1 cellular context compared by ENCODE assay signal in the genomic region with DNA sequence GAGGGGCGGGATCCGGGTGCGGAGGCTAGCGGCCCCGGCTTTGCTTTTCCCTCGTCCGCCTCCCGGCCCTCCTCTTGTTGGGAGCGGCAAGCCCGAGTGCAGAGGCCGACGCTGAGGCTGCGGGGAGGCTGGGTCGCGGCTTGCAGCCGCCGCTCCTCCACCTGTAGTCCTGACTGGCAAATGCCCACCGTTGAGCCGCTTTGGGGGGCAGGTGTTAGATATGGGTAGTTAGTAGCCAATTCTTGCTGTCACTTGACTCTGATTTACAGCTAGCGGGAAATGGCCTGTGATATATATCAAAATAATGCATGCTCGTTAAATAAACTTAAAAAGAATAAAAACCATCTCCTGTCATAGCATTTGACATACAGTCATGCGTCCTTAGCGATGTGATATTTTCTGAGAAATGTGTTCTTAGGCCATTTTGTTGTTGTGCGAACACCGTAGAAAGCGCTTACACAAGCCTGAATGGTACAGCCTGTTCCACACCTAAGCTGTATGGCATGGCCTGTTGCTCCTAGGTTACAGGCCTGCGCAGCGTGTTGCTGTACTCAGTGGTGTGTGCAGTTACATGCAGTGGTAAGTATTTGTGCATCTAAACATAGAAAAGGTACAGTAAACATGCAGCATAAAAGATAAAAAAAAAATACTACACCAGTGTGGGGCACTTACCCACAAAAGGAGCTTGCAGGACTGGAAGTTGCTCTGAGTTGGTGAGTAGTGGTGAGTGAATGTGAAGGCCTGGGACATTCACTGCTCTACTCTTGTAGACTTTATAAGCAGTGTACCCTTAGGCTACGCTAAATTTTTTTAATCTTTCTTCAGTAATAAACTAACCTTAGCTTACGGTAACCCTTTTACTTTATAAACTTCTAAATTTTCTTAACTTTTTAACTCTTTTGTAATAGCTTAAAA.
TF ChIP-seq lines count a peak whose summit lies in the region.

No MANE protein-coding gene starts in this region.

TF ChIP-seq in K562, 482 proteins besides CTCF, POLR2A, EP300 and RAD21 (continued from another document and continues in another):
- TF ChIP-seq, protein P1, sequence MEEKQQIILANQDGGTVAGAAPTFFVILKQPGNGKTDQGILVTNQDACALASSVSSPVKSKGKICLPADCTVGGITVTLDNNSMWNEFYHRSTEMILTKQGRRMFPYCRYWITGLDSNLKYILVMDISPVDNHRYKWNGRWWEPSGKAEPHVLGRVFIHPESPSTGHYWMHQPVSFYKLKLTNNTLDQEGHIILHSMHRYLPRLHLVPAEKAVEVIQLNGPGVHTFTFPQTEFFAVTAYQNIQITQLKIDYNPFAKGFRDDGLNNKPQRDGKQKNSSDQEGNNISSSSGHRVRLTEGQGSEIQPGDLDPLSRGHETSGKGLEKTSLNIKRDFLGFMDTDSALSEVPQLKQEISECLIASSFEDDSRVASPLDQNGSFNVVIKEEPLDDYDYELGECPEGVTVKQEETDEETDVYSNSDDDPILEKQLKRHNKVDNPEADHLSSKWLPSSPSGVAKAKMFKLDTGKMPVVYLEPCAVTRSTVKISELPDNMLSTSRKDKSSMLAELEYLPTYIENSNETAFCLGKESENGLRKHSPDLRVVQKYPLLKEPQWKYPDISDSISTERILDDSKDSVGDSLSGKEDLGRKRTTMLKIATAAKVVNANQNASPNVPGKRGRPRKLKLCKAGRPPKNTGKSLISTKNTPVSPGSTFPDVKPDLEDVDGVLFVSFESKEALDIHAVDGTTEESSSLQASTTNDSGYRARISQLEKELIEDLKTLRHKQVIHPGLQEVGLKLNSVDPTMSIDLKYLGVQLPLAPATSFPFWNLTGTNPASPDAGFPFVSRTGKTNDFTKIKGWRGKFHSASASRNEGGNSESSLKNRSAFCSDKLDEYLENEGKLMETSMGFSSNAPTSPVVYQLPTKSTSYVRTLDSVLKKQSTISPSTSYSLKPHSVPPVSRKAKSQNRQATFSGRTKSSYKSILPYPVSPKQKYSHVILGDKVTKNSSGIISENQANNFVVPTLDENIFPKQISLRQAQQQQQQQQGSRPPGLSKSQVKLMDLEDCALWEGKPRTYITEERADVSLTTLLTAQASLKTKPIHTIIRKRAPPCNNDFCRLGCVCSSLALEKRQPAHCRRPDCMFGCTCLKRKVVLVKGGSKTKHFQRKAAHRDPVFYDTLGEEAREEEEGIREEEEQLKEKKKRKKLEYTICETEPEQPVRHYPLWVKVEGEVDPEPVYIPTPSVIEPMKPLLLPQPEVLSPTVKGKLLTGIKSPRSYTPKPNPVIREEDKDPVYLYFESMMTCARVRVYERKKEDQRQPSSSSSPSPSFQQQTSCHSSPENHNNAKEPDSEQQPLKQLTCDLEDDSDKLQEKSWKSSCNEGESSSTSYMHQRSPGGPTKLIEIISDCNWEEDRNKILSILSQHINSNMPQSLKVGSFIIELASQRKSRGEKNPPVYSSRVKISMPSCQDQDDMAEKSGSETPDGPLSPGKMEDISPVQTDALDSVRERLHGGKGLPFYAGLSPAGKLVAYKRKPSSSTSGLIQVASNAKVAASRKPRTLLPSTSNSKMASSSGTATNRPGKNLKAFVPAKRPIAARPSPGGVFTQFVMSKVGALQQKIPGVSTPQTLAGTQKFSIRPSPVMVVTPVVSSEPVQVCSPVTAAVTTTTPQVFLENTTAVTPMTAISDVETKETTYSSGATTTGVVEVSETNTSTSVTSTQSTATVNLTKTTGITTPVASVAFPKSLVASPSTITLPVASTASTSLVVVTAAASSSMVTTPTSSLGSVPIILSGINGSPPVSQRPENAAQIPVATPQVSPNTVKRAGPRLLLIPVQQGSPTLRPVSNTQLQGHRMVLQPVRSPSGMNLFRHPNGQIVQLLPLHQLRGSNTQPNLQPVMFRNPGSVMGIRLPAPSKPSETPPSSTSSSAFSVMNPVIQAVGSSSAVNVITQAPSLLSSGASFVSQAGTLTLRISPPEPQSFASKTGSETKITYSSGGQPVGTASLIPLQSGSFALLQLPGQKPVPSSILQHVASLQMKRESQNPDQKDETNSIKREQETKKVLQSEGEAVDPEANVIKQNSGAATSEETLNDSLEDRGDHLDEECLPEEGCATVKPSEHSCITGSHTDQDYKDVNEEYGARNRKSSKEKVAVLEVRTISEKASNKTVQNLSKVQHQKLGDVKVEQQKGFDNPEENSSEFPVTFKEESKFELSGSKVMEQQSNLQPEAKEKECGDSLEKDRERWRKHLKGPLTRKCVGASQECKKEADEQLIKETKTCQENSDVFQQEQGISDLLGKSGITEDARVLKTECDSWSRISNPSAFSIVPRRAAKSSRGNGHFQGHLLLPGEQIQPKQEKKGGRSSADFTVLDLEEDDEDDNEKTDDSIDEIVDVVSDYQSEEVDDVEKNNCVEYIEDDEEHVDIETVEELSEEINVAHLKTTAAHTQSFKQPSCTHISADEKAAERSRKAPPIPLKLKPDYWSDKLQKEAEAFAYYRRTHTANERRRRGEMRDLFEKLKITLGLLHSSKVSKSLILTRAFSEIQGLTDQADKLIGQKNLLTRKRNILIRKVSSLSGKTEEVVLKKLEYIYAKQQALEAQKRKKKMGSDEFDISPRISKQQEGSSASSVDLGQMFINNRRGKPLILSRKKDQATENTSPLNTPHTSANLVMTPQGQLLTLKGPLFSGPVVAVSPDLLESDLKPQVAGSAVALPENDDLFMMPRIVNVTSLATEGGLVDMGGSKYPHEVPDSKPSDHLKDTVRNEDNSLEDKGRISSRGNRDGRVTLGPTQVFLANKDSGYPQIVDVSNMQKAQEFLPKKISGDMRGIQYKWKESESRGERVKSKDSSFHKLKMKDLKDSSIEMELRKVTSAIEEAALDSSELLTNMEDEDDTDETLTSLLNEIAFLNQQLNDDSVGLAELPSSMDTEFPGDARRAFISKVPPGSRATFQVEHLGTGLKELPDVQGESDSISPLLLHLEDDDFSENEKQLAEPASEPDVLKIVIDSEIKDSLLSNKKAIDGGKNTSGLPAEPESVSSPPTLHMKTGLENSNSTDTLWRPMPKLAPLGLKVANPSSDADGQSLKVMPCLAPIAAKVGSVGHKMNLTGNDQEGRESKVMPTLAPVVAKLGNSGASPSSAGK (IDR thresholded peaks at IDR 0.05), result no peak
- TF ChIP-seq BACH1 (tag; IDR thresholded peaks at IDR 0.05) (no peak), HDAC1 (IDR thresholded peaks at IDR 0.05) (peak in 1 of 2 experiments; percentile 3; a peak in 1 of 4 replicates), ZNF444 (CRISPR knock-in tag; IDR thresholded peaks at IDR 0.05) (no peak), RNF2 (IDR thresholded peaks at IDR 0.05) (no peak), NCOA1 (IDR thresholded peaks at IDR 0.05; ENCODE audit: low read depth) (no peak), ZFX (CRISPR knock-in tag; IDR thresholded peaks at IDR 0.05) (peak; percentile 90; the same call in 1 of the 2 replicates), ZNF583 (CRISPR knock-in tag; IDR thresholded peaks at IDR 0.05) (no peak), CEBPB (tag; IDR thresholded peaks at IDR 0.05) (0 out of 2 replicates have a peak, but pooled peaks have one; percentile 14), ZNF140 (CRISPR knock-in tag; IDR thresholded peaks at IDR 0.05) (no peak), HDGF (IDR thresholded peaks at IDR 0.05) (0 out of 2 replicates have a peak, but pooled peaks have one; percentile 33), PHB2 (IDR thresholded peaks at IDR 0.05; ENCODE audit: low read depth) (no peak), SMARCE1 (IDR thresholded peaks at IDR 0.05) (no peak), ZNF766 (CRISPR knock-in tag; conservative IDR thresholded peaks at IDR 0.05) (no peak; the same call in 1 of the 2 replicates), ZFP36 (IDR thresholded peaks at IDR 0.05; ENCODE audit: low read depth, low read length, partially characterized antibody) (no peak), ZNF165 (CRISPR knock-in tag; IDR thresholded peaks at IDR 0.05; ENCODE audit: borderline replicate concordance) (no peak), FOS (IDR thresholded peaks at IDR 0.05; ENCODE audit: extremely low read depth, insufficient read length) (no peak), GABPB2 (CRISPR knock-in tag; conservative IDR thresholded peaks at IDR 0.05) (no peak), ZNF232 (CRISPR knock-in tag; IDR thresholded peaks at IDR 0.05) (peak; percentile 27; the same call in 1 of the 2 replicates)
- TF ChIP-seq, protein P2, sequence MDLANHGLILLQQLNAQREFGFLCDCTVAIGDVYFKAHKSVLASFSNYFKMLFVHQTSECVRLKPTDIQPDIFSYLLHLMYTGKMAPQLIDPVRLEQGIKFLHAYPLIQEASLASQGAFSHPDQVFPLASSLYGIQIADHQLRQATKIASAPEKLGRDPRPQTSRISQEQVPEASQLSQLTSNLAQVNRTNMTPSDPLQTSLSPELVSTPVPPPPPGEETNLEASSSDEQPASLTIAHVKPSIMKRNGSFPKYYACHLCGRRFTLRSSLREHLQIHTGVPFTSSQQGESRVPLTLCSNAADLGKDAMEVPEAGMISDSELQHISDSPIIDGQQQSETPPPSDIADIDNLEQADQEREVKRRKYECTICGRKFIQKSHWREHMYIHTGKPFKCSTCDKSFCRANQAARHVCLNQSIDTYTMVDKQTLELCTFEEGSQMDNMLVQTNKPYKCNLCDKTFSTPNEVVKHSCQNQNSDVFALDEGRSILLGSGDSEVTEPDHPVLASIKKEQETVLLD (IDR thresholded peaks at IDR 0.05), result no peak
- TF ChIP-seq, protein P3, sequence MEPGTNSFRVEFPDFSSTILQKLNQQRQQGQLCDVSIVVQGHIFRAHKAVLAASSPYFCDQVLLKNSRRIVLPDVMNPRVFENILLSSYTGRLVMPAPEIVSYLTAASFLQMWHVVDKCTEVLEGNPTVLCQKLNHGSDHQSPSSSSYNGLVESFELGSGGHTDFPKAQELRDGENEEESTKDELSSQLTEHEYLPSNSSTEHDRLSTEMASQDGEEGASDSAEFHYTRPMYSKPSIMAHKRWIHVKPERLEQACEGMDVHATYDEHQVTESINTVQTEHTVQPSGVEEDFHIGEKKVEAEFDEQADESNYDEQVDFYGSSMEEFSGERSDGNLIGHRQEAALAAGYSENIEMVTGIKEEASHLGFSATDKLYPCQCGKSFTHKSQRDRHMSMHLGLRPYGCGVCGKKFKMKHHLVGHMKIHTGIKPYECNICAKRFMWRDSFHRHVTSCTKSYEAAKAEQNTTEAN (CRISPR knock-in tag; IDR thresholded peaks at IDR 0.05), result peak; percentile 85; the same call in 1 of the 2 replicates
- TF ChIP-seq, protein P4, sequence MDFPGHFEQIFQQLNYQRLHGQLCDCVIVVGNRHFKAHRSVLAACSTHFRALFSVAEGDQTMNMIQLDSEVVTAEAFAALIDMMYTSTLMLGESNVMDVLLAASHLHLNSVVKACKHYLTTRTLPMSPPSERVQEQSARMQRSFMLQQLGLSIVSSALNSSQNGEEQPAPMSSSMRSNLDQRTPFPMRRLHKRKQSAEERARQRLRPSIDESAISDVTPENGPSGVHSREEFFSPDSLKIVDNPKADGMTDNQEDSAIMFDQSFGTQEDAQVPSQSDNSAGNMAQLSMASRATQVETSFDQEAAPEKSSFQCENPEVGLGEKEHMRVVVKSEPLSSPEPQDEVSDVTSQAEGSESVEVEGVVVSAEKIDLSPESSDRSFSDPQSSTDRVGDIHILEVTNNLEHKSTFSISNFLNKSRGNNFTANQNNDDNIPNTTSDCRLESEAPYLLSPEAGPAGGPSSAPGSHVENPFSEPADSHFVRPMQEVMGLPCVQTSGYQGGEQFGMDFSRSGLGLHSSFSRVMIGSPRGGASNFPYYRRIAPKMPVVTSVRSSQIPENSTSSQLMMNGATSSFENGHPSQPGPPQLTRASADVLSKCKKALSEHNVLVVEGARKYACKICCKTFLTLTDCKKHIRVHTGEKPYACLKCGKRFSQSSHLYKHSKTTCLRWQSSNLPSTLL (IDR thresholded peaks at IDR 0.05), result no peak
- TF ChIP-seq, protein P5, sequence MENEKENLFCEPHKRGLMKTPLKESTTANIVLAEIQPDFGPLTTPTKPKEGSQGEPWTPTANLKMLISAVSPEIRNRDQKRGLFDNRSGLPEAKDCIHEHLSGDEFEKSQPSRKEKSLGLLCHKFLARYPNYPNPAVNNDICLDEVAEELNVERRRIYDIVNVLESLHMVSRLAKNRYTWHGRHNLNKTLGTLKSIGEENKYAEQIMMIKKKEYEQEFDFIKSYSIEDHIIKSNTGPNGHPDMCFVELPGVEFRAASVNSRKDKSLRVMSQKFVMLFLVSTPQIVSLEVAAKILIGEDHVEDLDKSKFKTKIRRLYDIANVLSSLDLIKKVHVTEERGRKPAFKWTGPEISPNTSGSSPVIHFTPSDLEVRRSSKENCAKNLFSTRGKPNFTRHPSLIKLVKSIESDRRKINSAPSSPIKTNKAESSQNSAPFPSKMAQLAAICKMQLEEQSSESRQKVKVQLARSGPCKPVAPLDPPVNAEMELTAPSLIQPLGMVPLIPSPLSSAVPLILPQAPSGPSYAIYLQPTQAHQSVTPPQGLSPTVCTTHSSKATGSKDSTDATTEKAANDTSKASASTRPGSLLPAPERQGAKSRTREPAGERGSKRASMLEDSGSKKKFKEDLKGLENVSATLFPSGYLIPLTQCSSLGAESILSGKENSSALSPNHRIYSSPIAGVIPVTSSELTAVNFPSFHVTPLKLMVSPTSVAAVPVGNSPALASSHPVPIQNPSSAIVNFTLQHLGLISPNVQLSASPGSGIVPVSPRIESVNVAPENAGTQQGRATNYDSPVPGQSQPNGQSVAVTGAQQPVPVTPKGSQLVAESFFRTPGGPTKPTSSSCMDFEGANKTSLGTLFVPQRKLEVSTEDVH (IDR thresholded peaks at IDR 0.05; ENCODE audit: low read depth, partially characterized antibody), result peak; percentile 44
- TF ChIP-seq, protein P6, sequence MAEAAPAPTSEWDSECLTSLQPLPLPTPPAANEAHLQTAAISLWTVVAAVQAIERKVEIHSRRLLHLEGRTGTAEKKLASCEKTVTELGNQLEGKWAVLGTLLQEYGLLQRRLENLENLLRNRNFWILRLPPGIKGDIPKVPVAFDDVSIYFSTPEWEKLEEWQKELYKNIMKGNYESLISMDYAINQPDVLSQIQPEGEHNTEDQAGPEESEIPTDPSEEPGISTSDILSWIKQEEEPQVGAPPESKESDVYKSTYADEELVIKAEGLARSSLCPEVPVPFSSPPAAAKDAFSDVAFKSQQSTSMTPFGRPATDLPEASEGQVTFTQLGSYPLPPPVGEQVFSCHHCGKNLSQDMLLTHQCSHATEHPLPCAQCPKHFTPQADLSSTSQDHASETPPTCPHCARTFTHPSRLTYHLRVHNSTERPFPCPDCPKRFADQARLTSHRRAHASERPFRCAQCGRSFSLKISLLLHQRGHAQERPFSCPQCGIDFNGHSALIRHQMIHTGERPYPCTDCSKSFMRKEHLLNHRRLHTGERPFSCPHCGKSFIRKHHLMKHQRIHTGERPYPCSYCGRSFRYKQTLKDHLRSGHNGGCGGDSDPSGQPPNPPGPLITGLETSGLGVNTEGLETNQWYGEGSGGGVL (CRISPR knock-in tag; IDR thresholded peaks at IDR 0.05), result no peak
- TF ChIP-seq, protein P7, sequence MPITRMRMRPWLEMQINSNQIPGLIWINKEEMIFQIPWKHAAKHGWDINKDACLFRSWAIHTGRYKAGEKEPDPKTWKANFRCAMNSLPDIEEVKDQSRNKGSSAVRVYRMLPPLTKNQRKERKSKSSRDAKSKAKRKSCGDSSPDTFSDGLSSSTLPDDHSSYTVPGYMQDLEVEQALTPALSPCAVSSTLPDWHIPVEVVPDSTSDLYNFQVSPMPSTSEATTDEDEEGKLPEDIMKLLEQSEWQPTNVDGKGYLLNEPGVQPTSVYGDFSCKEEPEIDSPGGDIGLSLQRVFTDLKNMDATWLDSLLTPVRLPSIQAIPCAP (CRISPR knock-in tag; IDR thresholded peaks at IDR 0.05; ENCODE audit: borderline replicate concordance), result no peak
